In genomic region chr19:13093407-13094284, GRCh38 we compare ENCODE assay signal across 1 cellular context.
A peak's percentile ranks its signal among the peaks of the same experiment; 100 is the strongest.
TF ChIP-seq lines count a peak whose summit lies in the region.

No MANE protein-coding gene starts in this region.

TF ChIP-seq in HepG2, 621 proteins besides CTCF, POLR2A, EP300 and RAD21 (continues in another document):
- TF ChIP-seq ZFP91 (CRISPR knock-in tag; IDR thresholded peaks at IDR 0.05; ENCODE audit: borderline replicate concordance), result peak; percentile 73; the same call in 1 of the 2 replicates
- TF ChIP-seq HMGA1 (CRISPR knock-in tag; conservative IDR thresholded peaks at IDR 0.05), result no peak
- TF ChIP-seq, protein P1, sequence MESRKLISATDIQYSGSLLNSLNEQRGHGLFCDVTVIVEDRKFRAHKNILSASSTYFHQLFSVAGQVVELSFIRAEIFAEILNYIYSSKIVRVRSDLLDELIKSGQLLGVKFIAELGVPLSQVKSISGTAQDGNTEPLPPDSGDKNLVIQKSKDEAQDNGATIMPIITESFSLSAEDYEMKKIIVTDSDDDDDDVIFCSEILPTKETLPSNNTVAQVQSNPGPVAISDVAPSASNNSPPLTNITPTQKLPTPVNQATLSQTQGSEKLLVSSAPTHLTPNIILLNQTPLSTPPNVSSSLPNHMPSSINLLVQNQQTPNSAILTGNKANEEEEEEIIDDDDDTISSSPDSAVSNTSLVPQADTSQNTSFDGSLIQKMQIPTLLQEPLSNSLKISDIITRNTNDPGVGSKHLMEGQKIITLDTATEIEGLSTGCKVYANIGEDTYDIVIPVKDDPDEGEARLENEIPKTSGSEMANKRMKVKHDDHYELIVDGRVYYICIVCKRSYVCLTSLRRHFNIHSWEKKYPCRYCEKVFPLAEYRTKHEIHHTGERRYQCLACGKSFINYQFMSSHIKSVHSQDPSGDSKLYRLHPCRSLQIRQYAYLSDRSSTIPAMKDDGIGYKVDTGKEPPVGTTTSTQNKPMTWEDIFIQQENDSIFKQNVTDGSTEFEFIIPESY (CRISPR knock-in tag; IDR thresholded peaks at IDR 0.05), result peak; percentile 56; the same call in 1 of the 2 replicates
- peak; percentile 36; the same call in 1 of the 2 replicates for TF ChIP-seq GATAD1 (CRISPR knock-in tag; IDR thresholded peaks at IDR 0.05)
- 0 out of 2 replicates have a peak, but pooled peaks have one; percentile 35 for TF ChIP-seq MED1 (CRISPR knock-in tag; IDR thresholded peaks at IDR 0.05)
- TF ChIP-seq REXO4 (CRISPR knock-in tag; IDR thresholded peaks at IDR 0.05; ENCODE audit: borderline replicate concordance), result no peak
- 0 out of 2 replicates have a peak, but pooled peaks have one; percentile 24 for TF ChIP-seq CREM (IDR thresholded peaks at IDR 0.05)
- TF ChIP-seq CREM (CRISPR knock-in tag; IDR thresholded peaks at IDR 0.05), result no peak
- peak; percentile 54 for TF ChIP-seq SAP130 (CRISPR knock-in tag; IDR thresholded peaks at IDR 0.05; ENCODE audit: low read depth)
- 0 out of 2 replicates have a peak, but pooled peaks have one; percentile 44 for TF ChIP-seq EED (CRISPR knock-in tag; IDR thresholded peaks at IDR 0.05)
- 0 out of 2 replicates have a peak, but pooled peaks have one; percentile 36 for TF ChIP-seq TBP (CRISPR knock-in tag; IDR thresholded peaks at IDR 0.05)
- TF ChIP-seq FOSL2 (CRISPR knock-in tag; IDR thresholded peaks at IDR 0.05), result peak; percentile 32; the same call in 1 of the 2 replicates
- 0 out of 2 replicates have a peak, but pooled peaks have one; percentile 22 for TF ChIP-seq ZBTB7B (CRISPR knock-in tag; IDR thresholded peaks at IDR 0.05)
- peak; percentile 97 for TF ChIP-seq ZNF768 (CRISPR knock-in tag; IDR thresholded peaks at IDR 0.05)
- TF ChIP-seq FOXP4 (CRISPR knock-in tag; IDR thresholded peaks at IDR 0.05), result 0 out of 2 replicates have a peak, but pooled peaks have one; percentile 17
- TF ChIP-seq ISL2 (CRISPR knock-in tag; IDR thresholded peaks at IDR 0.05), result 0 out of 2 replicates have a peak, but pooled peaks have one; percentile 35
- TF ChIP-seq ZNF264 (CRISPR knock-in tag; IDR thresholded peaks at IDR 0.05), result no peak
- TF ChIP-seq MNT (IDR thresholded peaks at IDR 0.05), result no peak
- TF ChIP-seq CBX2 (IDR thresholded peaks at IDR 0.05; ENCODE audit: low read depth, low read length), result no peak
- no peak for TF ChIP-seq CBX2 (CRISPR knock-in tag; IDR thresholded peaks at IDR 0.05; ENCODE audit: low read depth)
- TF ChIP-seq, protein P2, sequence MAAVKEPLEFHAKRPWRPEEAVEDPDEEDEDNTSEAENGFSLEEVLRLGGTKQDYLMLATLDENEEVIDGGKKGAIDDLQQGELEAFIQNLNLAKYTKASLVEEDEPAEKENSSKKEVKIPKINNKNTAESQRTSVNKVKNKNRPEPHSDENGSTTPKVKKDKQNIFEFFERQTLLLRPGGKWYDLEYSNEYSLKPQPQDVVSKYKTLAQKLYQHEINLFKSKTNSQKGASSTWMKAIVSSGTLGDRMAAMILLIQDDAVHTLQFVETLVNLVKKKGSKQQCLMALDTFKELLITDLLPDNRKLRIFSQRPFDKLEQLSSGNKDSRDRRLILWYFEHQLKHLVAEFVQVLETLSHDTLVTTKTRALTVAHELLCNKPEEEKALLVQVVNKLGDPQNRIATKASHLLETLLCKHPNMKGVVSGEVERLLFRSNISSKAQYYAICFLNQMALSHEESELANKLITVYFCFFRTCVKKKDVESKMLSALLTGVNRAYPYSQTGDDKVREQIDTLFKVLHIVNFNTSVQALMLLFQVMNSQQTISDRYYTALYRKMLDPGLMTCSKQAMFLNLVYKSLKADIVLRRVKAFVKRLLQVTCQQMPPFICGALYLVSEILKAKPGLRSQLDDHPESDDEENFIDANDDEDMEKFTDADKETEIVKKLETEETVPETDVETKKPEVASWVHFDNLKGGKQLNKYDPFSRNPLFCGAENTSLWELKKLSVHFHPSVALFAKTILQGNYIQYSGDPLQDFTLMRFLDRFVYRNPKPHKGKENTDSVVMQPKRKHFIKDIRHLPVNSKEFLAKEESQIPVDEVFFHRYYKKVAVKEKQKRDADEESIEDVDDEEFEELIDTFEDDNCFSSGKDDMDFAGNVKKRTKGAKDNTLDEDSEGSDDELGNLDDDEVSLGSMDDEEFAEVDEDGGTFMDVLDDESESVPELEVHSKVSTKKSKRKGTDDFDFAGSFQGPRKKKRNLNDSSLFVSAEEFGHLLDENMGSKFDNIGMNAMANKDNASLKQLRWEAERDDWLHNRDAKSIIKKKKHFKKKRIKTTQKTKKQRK (IDR thresholded peaks at IDR 0.05; ENCODE audit: low read length), result no peak
- TF ChIP-seq KDM2A (CRISPR knock-in tag; IDR thresholded peaks at IDR 0.05; ENCODE audit: borderline replicate concordance, low read depth), result peak; percentile 28; the same call in 1 of the 2 replicates
- peak; percentile 26; the same call in 1 of the 2 replicates for TF ChIP-seq RXRB (CRISPR knock-in tag; IDR thresholded peaks at IDR 0.05; ENCODE audit: borderline replicate concordance)
- TF ChIP-seq ZNF614 (CRISPR knock-in tag; IDR thresholded peaks at IDR 0.05; ENCODE audit: borderline replicate concordance), result no peak
- TF ChIP-seq CREB1 (IDR thresholded peaks at IDR 0.05), result peak; percentile 37; the same call in 1 of the 2 replicates
- no peak for TF ChIP-seq CREB1 (CRISPR knock-in tag; IDR thresholded peaks at IDR 0.05)
- TF ChIP-seq HNF1B (CRISPR knock-in tag; IDR thresholded peaks at IDR 0.05), result 0 out of 2 replicates have a peak, but pooled peaks have one; percentile 23
- TF ChIP-seq ZNF782 (CRISPR knock-in tag; IDR thresholded peaks at IDR 0.05; ENCODE audit: borderline replicate concordance), result no peak
- TF ChIP-seq TGIF2 (CRISPR knock-in tag; IDR thresholded peaks at IDR 0.05), result 0 out of 2 replicates have a peak, but pooled peaks have one; percentile 18
- TF ChIP-seq DRAP1 (CRISPR knock-in tag; IDR thresholded peaks at IDR 0.05), result peak; percentile 31; the same call in 1 of the 2 replicates
- TF ChIP-seq AHR (CRISPR knock-in tag; IDR thresholded peaks at IDR 0.05), result peak; percentile 53; the same call in 1 of the 2 replicates
- TF ChIP-seq ZNF292 (CRISPR knock-in tag; IDR thresholded peaks at IDR 0.05; ENCODE audit: borderline replicate concordance, low read depth), result no peak
- TF ChIP-seq ZNF619 (CRISPR knock-in tag; IDR thresholded peaks at IDR 0.05), result 0 out of 2 replicates have a peak, but pooled peaks have one; percentile 69
- 0 out of 2 replicates have a peak, but pooled peaks have one; percentile 21 for TF ChIP-seq UBTF (CRISPR knock-in tag; IDR thresholded peaks at IDR 0.05)
- TF ChIP-seq, protein P3, sequence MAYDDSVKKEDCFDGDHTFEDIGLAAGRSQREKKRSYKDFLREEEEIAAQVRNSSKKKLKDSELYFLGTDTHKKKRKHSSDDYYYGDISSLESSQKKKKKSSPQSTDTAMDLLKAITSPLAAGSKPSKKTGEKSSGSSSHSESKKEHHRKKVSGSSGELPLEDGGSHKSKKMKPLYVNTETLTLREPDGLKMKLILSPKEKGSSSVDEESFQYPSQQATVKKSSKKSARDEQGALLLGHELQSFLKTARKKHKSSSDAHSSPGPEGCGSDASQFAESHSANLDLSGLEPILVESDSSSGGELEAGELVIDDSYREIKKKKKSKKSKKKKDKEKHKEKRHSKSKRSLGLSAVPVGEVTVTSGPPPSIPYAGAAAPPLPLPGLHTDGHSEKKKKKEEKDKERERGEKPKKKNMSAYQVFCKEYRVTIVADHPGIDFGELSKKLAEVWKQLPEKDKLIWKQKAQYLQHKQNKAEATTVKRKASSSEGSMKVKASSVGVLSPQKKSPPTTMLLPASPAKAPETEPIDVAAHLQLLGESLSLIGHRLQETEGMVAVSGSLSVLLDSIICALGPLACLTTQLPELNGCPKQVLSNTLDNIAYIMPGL (CRISPR knock-in tag; IDR thresholded peaks at IDR 0.05; ENCODE audit: borderline replicate concordance in 1 of 2, low read depth in 1 of 2), result 0 out of 4 replicates have a peak, but pooled peaks of 1 of the 2 experiments have one; percentile 20
- 0 out of 2 replicates have a peak, but pooled peaks have one; percentile 26 for TF ChIP-seq THAP11 (CRISPR knock-in tag; IDR thresholded peaks at IDR 0.05)
- TF ChIP-seq HNRNPL (IDR thresholded peaks at IDR 0.05; ENCODE audit: low read depth, low read length), result 0 out of 2 replicates have a peak, but pooled peaks have one; percentile 11
- TF ChIP-seq KDM3A (CRISPR knock-in tag; IDR thresholded peaks at IDR 0.05; ENCODE audit: low read depth), result peak; percentile 43; the same call in 1 of the 2 replicates
- TF ChIP-seq SMC3 (IDR thresholded peaks at IDR 0.05; ENCODE audit: low read length), result peak; percentile 80
- TF ChIP-seq, protein P4, sequence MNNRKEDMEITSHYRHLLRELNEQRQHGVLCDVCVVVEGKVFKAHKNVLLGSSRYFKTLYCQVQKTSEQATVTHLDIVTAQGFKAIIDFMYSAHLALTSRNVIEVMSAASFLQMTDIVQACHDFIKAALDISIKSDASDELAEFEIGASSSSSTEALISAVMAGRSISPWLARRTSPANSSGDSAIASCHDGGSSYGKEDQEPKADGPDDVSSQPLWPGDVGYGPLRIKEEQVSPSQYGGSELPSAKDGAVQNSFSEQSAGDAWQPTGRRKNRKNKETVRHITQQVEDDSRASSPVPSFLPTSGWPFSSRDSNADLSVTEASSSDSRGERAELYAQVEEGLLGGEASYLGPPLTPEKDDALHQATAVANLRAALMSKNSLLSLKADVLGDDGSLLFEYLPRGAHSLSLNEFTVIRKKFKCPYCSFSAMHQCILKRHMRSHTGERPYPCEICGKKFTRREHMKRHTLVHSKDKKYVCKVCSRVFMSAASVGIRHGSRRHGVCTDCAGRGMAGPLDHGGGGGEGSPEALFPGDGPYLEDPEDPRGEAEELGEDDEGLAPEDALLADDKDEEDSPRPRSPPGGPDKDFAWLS (CRISPR knock-in tag; IDR thresholded peaks at IDR 0.05; ENCODE audit: borderline replicate concordance), result no peak
